In the genomic region with DNA sequence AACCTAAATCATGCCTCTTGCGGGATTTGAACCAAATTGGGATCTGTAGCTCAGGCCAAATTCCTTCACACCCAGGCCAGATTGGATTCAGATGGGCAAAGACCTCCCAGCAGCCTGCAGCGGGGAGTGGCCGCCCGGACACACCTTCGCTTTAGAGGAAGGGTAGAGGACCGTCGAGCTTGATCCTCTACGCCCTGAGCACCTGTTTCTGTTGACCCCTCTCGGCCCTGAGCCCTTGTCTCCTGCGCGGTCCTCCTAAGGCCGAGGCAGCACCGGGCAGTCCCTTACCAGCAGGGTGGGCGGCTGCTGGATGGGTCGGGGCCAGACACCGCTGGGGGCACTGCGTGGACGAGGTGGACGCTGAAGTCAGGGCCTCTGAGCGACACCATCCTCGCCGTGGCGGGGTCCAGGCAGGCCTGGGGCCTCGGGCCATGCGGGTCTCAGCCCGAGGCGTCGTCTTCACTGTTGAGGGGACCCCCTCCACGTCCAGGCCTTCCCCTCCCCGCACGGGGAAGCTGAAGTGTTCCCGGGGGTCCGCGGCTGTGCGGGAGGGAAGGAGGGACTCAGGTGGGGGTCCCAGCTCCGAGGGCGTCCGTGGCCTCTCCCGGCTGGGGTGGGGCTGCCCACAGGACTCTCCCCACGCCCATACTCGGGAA, we compare ENCODE assay signal across 14 cellular contexts.
DNase-seq lines count a peak whose midpoint lies in the region; ATAC-seq and TF ChIP-seq lines count a peak whose summit lies in the region.
"Had no signal": no experiment of that assay in that cellular context is flagged by ENCODE, and none has a peak within 500 bp of the region (broad histone marks: within the 10 kb centered on the region; RNA-seq: fewer than 3 reads in every experiment).

No MANE protein-coding gene starts in this region.

- intact Hi-C loops in mucosa of descending colon (cut with DNase I, micrococcal nuclease) = no loop called here
- intact Hi-C loops in sciatic nerve (cut with DNase I) = no loop called here

- peak; percentile 10 for ATAC-seq in esophagus mucosa
- peak; percentile 10 for ATAC-seq in mucosa of descending colon
- peak; percentile 46 for ATAC-seq in sciatic nerve
- peak; percentile 28 to 52 for ATAC-seq in upper lobe of left lung (ENCODE audit: low FRiP score in 2 of 2)
- no peak for ATAC-seq in HG02973 (IDR thresholded peaks at IDR 0.05; ENCODE audit: unreplicated experiment)
- ATAC-seq: A549, GM12878 had no signal

- H3K9me3 ChIP-seq in mucosa of descending colon = no peaks in the 10 kb centered on the region
- H3K9me3 ChIP-seq in upper lobe of left lung = peaks cover 0 to 6% (median 0%) of the 10 kb centered on the region in 4 donors
- no peaks in the 10 kb centered on the region for H3K9me3 ChIP-seq in endodermal cell (ENCODE audit: control insufficient read depth, low read length)
- H3K9me3 ChIP-seq: A549, BE2C had no signal

- H3K4me1 ChIP-seq in mucosa of descending colon (ENCODE audit: low read depth) = no peaks in the 10 kb centered on the region
- H3K4me1 ChIP-seq in upper lobe of left lung = no peaks in the 10 kb centered on the region
- no peaks in the 10 kb centered on the region for H3K4me1 ChIP-seq in endodermal cell (ENCODE audit: control insufficient read depth, insufficient read depth, low read length)
- H3K4me1 ChIP-seq: A549, BE2C had no signal

- DNase-seq in mucosa of descending colon (no peak), sciatic nerve (ENCODE audit: low spot score) (no peak), upper lobe of left lung (peak in 1 of 2 donors; percentile 81), endodermal cell (no peak), NCI-H510A (lab: John Stamatoyannopoulos, UW) (no peak)
- DNase-seq: BE2C; CD4-positive, alpha-beta memory T cell; DMS79; GM23248 had no signal

- H3K9ac ChIP-seq in endodermal cell (ENCODE audit: extremely low read depth, low read length, poor library complexity, severe bottlenecking) = no peak overlapping the region
- H3K9ac ChIP-seq: GM23248 had no signal

- H3K27ac Mint-ChIP-seq in endodermal cell = no peak overlapping the region
- H3K27ac Mint-ChIP-seq: CD4-positive, alpha-beta memory T cell had no signal

- H3K36me3 Mint-ChIP-seq in endodermal cell (ENCODE audit: low read depth) = no peaks in the 10 kb centered on the region
- H3K36me3 Mint-ChIP-seq: CD4-positive, alpha-beta memory T cell had no signal

- no peak overlapping the region for H3K4me3 Mint-ChIP-seq in endodermal cell
- H3K4me3 Mint-ChIP-seq: CD4-positive, alpha-beta memory T cell had no signal

- no peak overlapping the region for H3K4me3 ChIP-seq in mucosa of descending colon
- H3K4me3 ChIP-seq in upper lobe of left lung = no peak overlapping the region
- H3K4me3 ChIP-seq in endodermal cell (ENCODE audit: low read length) = no peak overlapping the region
- H3K4me3 ChIP-seq: A549, GM12878, GM23248 had no signal

- H3K27me3 ChIP-seq in upper lobe of left lung = no peaks in the 10 kb centered on the region
- no peaks in the 10 kb centered on the region for H3K27me3 ChIP-seq in endodermal cell (ENCODE audit: control insufficient read depth, insufficient read depth, low read length, poor library complexity, severe bottlenecking)
- H3K27me3 ChIP-seq: BE2C had no signal

- TF ChIP-seq CTCF in mucosa of descending colon (IDR thresholded peaks at IDR 0.05) = no peak
- no peak for TF ChIP-seq CTCF in upper lobe of left lung (IDR thresholded peaks at IDR 0.05)
- no peak for TF ChIP-seq CTCF in endodermal cell (conservative IDR thresholded peaks at IDR 0.05)

- no peaks in the 10 kb centered on the region for H3K36me3 ChIP-seq in mucosa of descending colon (ENCODE audit: low read depth)
- no peaks in the 10 kb centered on the region for H3K36me3 ChIP-seq in upper lobe of left lung
- no peaks in the 10 kb centered on the region for H3K36me3 ChIP-seq in endodermal cell (ENCODE audit: control insufficient read depth, insufficient read depth, low read length)
- H3K36me3 ChIP-seq: BE2C had no signal

- 88 to 95% methylated on average over 19 to 38 of the region's 41 CpGs for WGBS in upper lobe of left lung, 2 donors
- 93 to 96% methylated on average over 26 to 41 of the region's 41 CpGs for WGBS in endodermal cell (ENCODE audit: insufficient coverage in 1 of 2, insufficient read length in 1 of 2), 2 experiments

- no peaks in the 10 kb centered on the region for H3K27me3 Mint-ChIP-seq in endodermal cell (ENCODE audit: insufficient read depth)
- H3K27me3 Mint-ChIP-seq: CD4-positive, alpha-beta memory T cell had no signal

- TF ChIP-seq EP300 in upper lobe of left lung (IDR thresholded peaks at IDR 0.05) = no peak

- H3K4me1 Mint-ChIP-seq in endodermal cell = no peaks in the 10 kb centered on the region
- H3K4me1 Mint-ChIP-seq: CD4-positive, alpha-beta memory T cell had no signal

- H3K9me3 Mint-ChIP-seq in endodermal cell = no peaks in the 10 kb centered on the region

- no peak overlapping the region for H3K27ac ChIP-seq in upper lobe of left lung
- H3K27ac ChIP-seq in endodermal cell (ENCODE audit: low read depth, low read length) = no peak overlapping the region
- H3K27ac ChIP-seq: A549, C4-2B, GM23248 had no signal

- no peak for TF ChIP-seq POLR2A in upper lobe of left lung (IDR thresholded peaks at IDR 0.05)
